Comparison of ENCODE assay signal across 13 cellular contexts in genomic region chr13:98941118-98941517, GRCh38.
"Had no signal": no experiment of that assay in that cellular context is flagged by ENCODE, and none has a peak within 500 bp of the region (broad histone marks: within the 10 kb centered on the region; RNA-seq: fewer than 3 reads in every experiment).

No MANE protein-coding gene starts in this region.

- H3K4me3 Mint-ChIP-seq: activated CD4-positive, alpha-beta memory T cell treated with anti-CD3 and anti-CD28 coated beads, Interleukin-2, amount 10 ng/mL, durations not matched to agents 7 days and 5 days; activated T-cell treated with anti-CD3 and anti-CD28 coated beads, Interleukin-2, amount 50 U/mL, for 72 hours; stimulated activated memory B cell treated with anti-CD40 and anti-IgM and Interleukin-4, amounts not matched to agents 10 μg/mL and 1 μg/mL and 100 μg/mL, for 72 hours had no signal

- H3K4me3 ChIP-seq: cardiac muscle cell, gastrocnemius medialis, upper lobe of left lung had no signal

- H3K27ac Mint-ChIP-seq: activated CD4-positive, alpha-beta memory T cell treated with anti-CD3 and anti-CD28 coated beads, Interleukin-2, amount 10 ng/mL, durations not matched to agents 7 days and 5 days; activated T-cell treated with anti-CD3 and anti-CD28 coated beads, Interleukin-2, amount 50 U/mL, for 72 hours; stimulated activated memory B cell treated with anti-CD40 and anti-IgM and Interleukin-4, amounts not matched to agents 10 μg/mL and 1 μg/mL and 100 μg/mL, for 72 hours had no signal

- H3K27me3 Mint-ChIP-seq: activated CD4-positive, alpha-beta memory T cell treated with anti-CD3 and anti-CD28 coated beads, Interleukin-2, amount 10 ng/mL, durations not matched to agents 7 days and 5 days; stimulated activated memory B cell treated with anti-CD40 and anti-IgM and Interleukin-4, amounts not matched to agents 10 μg/mL and 1 μg/mL and 100 μg/mL, for 72 hours had no signal

- H3K36me3 ChIP-seq: cardiac muscle cell, gastrocnemius medialis, upper lobe of left lung had no signal

- H3K4me1 Mint-ChIP-seq: activated CD4-positive, alpha-beta memory T cell treated with anti-CD3 and anti-CD28 coated beads, Interleukin-2, amount 10 ng/mL, durations not matched to agents 7 days and 5 days; stimulated activated memory B cell treated with anti-CD40 and anti-IgM and Interleukin-4, amounts not matched to agents 10 μg/mL and 1 μg/mL and 100 μg/mL, for 72 hours had no signal

- DNase-seq: activated CD4-positive, alpha-beta memory T cell treated with anti-CD3 and anti-CD28 coated beads, Interleukin-2, amount 10 ng/mL, durations not matched to agents 7 days and 5 days; activated CD4-positive, alpha-beta T cell treated with anti-CD3 and anti-CD28 coated beads for 1 hour; activated CD8-positive, alpha-beta memory T cell treated with anti-CD3 and anti-CD28 coated beads, Interleukin-2, amount 50 U/mL, for 4 hours; activated gamma-delta T cell treated with Interleukin-2 at 50 U/mL for 16 hours; activated T-cell treated with anti-CD3 and anti-CD28 coated beads, Interleukin-2, amount 50 U/mL, for 72 hours; gastrocnemius medialis; hippocampal formation; posterior cingulate gyrus; small intestine; T-helper 9 cell; upper lobe of left lung had no signal

- ATAC-seq: activated T-cell treated with anti-CD3 and anti-CD28 coated beads, Interleukin-2, amount 50 U/mL, for 72 hours; gastrocnemius medialis; stimulated activated memory B cell treated with anti-CD40 and anti-IgM and Interleukin-4, amounts not matched to agents 10 μg/mL and 1 μg/mL and 100 μg/mL, for 72 hours had no signal

- H3K9me3 ChIP-seq: gastrocnemius medialis, upper lobe of left lung had no signal

- H3K9me3 Mint-ChIP-seq: stimulated activated memory B cell treated with anti-CD40 and anti-IgM and Interleukin-4, amounts not matched to agents 10 μg/mL and 1 μg/mL and 100 μg/mL, for 72 hours had no signal

- H3K27ac ChIP-seq: cardiac muscle cell, upper lobe of left lung had no signal

- H3K27me3 ChIP-seq: cardiac muscle cell, gastrocnemius medialis, upper lobe of left lung had no signal

- H3K36me3 Mint-ChIP-seq: stimulated activated memory B cell treated with anti-CD40 and anti-IgM and Interleukin-4, amounts not matched to agents 10 μg/mL and 1 μg/mL and 100 μg/mL, for 72 hours had no signal
